In the genomic region with DNA sequence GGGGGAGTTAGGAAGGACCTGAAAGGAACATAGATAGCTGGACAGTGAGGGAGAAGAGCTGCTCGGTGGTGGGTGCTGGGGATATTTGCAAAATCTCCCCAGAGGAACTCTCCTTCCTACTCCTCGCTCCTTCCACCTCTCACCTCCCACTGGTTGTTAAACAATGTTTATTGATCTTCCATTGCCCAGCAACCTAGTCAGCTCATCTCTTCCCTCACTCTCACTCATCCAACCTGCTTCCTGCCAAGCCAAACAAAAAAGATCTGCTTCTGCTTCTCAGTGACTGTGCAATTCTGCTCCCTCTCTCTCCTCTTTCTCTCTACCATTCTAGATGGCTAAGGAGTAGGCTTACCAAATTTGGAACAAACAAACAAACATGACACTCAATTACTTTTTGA, we compare ENCODE assay signal across 2 cellular contexts.
TF ChIP-seq lines count a peak whose summit lies in the region.

No MANE protein-coding gene starts in this region.

TF ChIP-seq in GM12878, 131 proteins besides CTCF, POLR2A, EP300 and RAD21 (continued from another document):
- TF ChIP-seq, protein P1, sequence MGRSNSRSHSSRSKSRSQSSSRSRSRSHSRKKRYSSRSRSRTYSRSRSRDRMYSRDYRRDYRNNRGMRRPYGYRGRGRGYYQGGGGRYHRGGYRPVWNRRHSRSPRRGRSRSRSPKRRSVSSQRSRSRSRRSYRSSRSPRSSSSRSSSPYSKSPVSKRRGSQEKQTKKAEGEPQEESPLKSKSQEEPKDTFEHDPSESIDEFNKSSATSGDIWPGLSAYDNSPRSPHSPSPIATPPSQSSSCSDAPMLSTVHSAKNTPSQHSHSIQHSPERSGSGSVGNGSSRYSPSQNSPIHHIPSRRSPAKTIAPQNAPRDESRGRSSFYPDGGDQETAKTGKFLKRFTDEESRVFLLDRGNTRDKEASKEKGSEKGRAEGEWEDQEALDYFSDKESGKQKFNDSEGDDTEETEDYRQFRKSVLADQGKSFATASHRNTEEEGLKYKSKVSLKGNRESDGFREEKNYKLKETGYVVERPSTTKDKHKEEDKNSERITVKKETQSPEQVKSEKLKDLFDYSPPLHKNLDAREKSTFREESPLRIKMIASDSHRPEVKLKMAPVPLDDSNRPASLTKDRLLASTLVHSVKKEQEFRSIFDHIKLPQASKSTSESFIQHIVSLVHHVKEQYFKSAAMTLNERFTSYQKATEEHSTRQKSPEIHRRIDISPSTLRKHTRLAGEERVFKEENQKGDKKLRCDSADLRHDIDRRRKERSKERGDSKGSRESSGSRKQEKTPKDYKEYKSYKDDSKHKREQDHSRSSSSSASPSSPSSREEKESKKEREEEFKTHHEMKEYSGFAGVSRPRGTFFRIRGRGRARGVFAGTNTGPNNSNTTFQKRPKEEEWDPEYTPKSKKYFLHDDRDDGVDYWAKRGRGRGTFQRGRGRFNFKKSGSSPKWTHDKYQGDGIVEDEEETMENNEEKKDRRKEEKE (IDR thresholded peaks at IDR 0.05), result no peak
- TF ChIP-seq, protein P2, sequence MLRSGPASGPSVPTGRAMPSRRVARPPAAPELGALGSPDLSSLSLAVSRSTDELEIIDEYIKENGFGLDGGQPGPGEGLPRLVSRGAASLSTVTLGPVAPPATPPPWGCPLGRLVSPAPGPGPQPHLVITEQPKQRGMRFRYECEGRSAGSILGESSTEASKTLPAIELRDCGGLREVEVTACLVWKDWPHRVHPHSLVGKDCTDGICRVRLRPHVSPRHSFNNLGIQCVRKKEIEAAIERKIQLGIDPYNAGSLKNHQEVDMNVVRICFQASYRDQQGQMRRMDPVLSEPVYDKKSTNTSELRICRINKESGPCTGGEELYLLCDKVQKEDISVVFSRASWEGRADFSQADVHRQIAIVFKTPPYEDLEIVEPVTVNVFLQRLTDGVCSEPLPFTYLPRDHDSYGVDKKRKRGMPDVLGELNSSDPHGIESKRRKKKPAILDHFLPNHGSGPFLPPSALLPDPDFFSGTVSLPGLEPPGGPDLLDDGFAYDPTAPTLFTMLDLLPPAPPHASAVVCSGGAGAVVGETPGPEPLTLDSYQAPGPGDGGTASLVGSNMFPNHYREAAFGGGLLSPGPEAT (IDR thresholded peaks at IDR 0.05; ENCODE audit: low read depth), result no peak
- TF ChIP-seq NFIC (IDR thresholded peaks at IDR 0.05; ENCODE audit: low read depth, low read length) (peak; percentile 15; the same call in 1 of the 2 replicates), EED (IDR thresholded peaks at IDR 0.05; ENCODE audit: low read depth) (0 out of 2 replicates have a peak, but pooled peaks have one; percentile 11)
TF ChIP-seq in GM12878: peak in this region for 3.

TF ChIP-seq in liver, 16 proteins besides CTCF, POLR2A, EP300 and RAD21 (continued from another document):
- TF ChIP-seq, protein P3, sequence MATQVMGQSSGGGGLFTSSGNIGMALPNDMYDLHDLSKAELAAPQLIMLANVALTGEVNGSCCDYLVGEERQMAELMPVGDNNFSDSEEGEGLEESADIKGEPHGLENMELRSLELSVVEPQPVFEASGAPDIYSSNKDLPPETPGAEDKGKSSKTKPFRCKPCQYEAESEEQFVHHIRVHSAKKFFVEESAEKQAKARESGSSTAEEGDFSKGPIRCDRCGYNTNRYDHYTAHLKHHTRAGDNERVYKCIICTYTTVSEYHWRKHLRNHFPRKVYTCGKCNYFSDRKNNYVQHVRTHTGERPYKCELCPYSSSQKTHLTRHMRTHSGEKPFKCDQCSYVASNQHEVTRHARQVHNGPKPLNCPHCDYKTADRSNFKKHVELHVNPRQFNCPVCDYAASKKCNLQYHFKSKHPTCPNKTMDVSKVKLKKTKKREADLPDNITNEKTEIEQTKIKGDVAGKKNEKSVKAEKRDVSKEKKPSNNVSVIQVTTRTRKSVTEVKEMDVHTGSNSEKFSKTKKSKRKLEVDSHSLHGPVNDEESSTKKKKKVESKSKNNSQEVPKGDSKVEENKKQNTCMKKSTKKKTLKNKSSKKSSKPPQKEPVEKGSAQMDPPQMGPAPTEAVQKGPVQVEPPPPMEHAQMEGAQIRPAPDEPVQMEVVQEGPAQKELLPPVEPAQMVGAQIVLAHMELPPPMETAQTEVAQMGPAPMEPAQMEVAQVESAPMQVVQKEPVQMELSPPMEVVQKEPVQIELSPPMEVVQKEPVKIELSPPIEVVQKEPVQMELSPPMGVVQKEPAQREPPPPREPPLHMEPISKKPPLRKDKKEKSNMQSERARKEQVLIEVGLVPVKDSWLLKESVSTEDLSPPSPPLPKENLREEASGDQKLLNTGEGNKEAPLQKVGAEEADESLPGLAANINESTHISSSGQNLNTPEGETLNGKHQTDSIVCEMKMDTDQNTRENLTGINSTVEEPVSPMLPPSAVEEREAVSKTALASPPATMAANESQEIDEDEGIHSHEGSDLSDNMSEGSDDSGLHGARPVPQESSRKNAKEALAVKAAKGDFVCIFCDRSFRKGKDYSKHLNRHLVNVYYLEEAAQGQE (IDR thresholded peaks at IDR 0.05), result no peak
- TF ChIP-seq HNF4A (conservative IDR thresholded peaks at IDR 0.05), result no peak
- TF ChIP-seq, protein P4, sequence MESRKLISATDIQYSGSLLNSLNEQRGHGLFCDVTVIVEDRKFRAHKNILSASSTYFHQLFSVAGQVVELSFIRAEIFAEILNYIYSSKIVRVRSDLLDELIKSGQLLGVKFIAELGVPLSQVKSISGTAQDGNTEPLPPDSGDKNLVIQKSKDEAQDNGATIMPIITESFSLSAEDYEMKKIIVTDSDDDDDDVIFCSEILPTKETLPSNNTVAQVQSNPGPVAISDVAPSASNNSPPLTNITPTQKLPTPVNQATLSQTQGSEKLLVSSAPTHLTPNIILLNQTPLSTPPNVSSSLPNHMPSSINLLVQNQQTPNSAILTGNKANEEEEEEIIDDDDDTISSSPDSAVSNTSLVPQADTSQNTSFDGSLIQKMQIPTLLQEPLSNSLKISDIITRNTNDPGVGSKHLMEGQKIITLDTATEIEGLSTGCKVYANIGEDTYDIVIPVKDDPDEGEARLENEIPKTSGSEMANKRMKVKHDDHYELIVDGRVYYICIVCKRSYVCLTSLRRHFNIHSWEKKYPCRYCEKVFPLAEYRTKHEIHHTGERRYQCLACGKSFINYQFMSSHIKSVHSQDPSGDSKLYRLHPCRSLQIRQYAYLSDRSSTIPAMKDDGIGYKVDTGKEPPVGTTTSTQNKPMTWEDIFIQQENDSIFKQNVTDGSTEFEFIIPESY (IDR thresholded peaks at IDR 0.05), result no peak
- no peak for TF ChIP-seq NR2F2 (IDR thresholded peaks at IDR 0.05)
- no peak for TF ChIP-seq HNF4G (IDR thresholded peaks at IDR 0.05)
- TF ChIP-seq FOXA2 (IDR thresholded peaks at IDR 0.05), result no peak
- no peak for TF ChIP-seq GABPA (IDR thresholded peaks at IDR 0.05 in 1 of 2, conservative IDR thresholded peaks at IDR 0.05 in 1 of 2)
- TF ChIP-seq, protein P5, sequence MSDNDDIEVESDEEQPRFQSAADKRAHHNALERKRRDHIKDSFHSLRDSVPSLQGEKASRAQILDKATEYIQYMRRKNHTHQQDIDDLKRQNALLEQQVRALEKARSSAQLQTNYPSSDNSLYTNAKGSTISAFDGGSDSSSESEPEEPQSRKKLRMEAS (IDR thresholded peaks at IDR 0.05), result no peak
- no peak for TF ChIP-seq YY1 (IDR thresholded peaks at IDR 0.05)
- TF ChIP-seq JUND (IDR thresholded peaks at IDR 0.05), result no peak
- no peak for TF ChIP-seq RXRA (IDR thresholded peaks at IDR 0.05)
- TF ChIP-seq, protein P6, sequence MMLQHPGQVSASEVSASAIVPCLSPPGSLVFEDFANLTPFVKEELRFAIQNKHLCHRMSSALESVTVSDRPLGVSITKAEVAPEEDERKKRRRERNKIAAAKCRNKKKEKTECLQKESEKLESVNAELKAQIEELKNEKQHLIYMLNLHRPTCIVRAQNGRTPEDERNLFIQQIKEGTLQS (IDR thresholded peaks at IDR 0.05), result no peak
